8 cellular contexts compared by ENCODE assay signal in the genomic region with DNA sequence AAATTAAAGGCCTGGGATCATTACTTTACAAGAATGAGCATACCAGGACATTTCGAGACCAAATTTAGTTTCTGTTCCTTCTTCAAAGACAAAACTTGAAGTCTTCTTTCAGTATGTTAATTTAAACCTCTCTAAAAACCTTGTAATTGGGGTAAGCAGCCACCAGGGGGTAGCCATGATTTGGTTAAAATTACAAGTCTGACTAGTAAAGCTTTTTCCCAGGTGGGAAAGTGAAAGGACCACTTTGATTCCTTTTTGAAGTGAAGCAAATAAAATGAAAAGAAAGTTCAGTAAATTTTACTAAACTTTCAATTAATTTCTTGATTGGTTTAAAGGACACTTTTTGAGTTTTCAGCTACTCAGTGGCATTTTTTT.
DNase-seq lines count a peak whose midpoint lies in the region; ATAC-seq, FAIRE-seq and TF ChIP-seq lines count a peak whose summit lies in the region.

No MANE protein-coding gene starts in this region.

- H3K4ac ChIP-seq in H1 (replicated peaks; ENCODE audit: insufficient read length, low read depth, low read length) = no peak overlapping the region

- no peaks in the 10 kb centered on the region for H3K27me3 ChIP-seq in H1 (replicated peaks in 1 of 4; ENCODE audit: control insufficient read depth in 3 of 4, extremely low read depth in 1 of 4, insufficient read depth in 3 of 4, low read length in 3 of 4)

- 80% methylated on average over 1 of the region's 1 CpG; no CpG with 5 or more reads in 1 of the 2 experiments for WGBS in H1 (ENCODE audit: extremely low coverage in 1 of 2, insufficient coverage in 1 of 2, insufficient read length in 1 of 2, insufficient replicate concordance in 2 of 2, low coverage in 1 of 2, low lambda C conversion rate in 2 of 2, missing lambda C conversion rate in 1 of 2), 2 experiments

- no peak overlapping the region for H3K4me2 ChIP-seq in H1 (ENCODE audit: insufficient read depth in 1 of 2, low read depth in 2 of 2, low read length in 2 of 2)

- no peak overlapping the region for H2BK15ac ChIP-seq in H1 (ENCODE audit: low read length)

- CTCF ChIA-PET in H1 (lab: Charles Lee; ENCODE audit: partially characterized antibody) = interaction anchor here (0.6 to 3.2 kb wide), 27 partner anchors 14 to 503 kb away, joined by 3 to 16 read pairs (median 4); no protein-coding TSS in a partner anchor

- TF ChIP-seq POLR2A in H1 (IDR thresholded peaks at IDR 0.05; ENCODE audit: control extremely low read depth in 1 of 2, low read depth in 2 of 2, low read length in 2 of 2) = no peak

- H4K8ac ChIP-seq in H1 (ENCODE audit: extremely low read depth, insufficient read depth, low read length) = no peak overlapping the region

- no peak overlapping the region for H2AK5ac ChIP-seq in H1 (ENCODE audit: low read depth, low read length)

- peak in 2 of 3 experiments; percentile 50 to 52; a peak in 2 of 4 replicates for TF ChIP-seq CTCF in H1 (IDR thresholded peaks at IDR 0.05; ENCODE audit: control extremely low read depth in 1 of 3, insufficient read depth in 1 of 3, low read depth in 1 of 3, low read length in 3 of 3)

- H2BK120ac ChIP-seq in H1 (replicated peaks; ENCODE audit: low read depth, low read length) = no peak overlapping the region

- no peaks in the 10 kb centered on the region for H3K4me1 Mint-ChIP-seq in activated CD4-positive, alpha-beta T cell treated with anti-CD3 and anti-CD28 coated beads, Interleukin-2, amount 10 ng/mL, durations not matched to agents 24 days and 14 days

- no peaks in the 10 kb centered on the region for H3K23me2 ChIP-seq in H1 (ENCODE audit: low read depth, low read length)

- H3K9ac ChIP-seq in H1 (replicated peaks in 1 of 4; ENCODE audit: extremely low read depth in 1 of 4, low read depth in 3 of 4, low read length in 3 of 4) = no peak overlapping the region

- TF ChIP-seq EP300 in H1 (IDR thresholded peaks at IDR 0.05; ENCODE audit: borderline replicate concordance in 1 of 2, low read depth in 2 of 2, low read length in 2 of 2) = no peak

- H3K9me3 ChIP-seq in H1 (ENCODE audit: insufficient read depth in 2 of 2, low read depth in 1 of 2, low read length in 1 of 2) = no peaks in the 10 kb centered on the region

- no peak overlapping the region for H3K56ac ChIP-seq in H1 (replicated peaks; ENCODE audit: insufficient read length, low read depth, low read length)

- H2BK12ac ChIP-seq in H1 (ENCODE audit: low read depth, low read length) = no peak overlapping the region

- H4K20me1 ChIP-seq in H1 (replicated peaks in 1 of 2; ENCODE audit: control insufficient read depth in 1 of 2, insufficient read depth in 2 of 2, low read length in 2 of 2) = peaks cover 0 to 1% of the 10 kb centered on the region in 2 experiments

- H3K36me3 Mint-ChIP-seq in activated CD4-positive, alpha-beta T cell treated with anti-CD3 and anti-CD28 coated beads, Interleukin-2, amount 10 ng/mL, durations not matched to agents 24 days and 14 days (ENCODE audit: low read depth) = no peaks in the 10 kb centered on the region

- H2BK20ac ChIP-seq in H1 (ENCODE audit: low read length) = no peak overlapping the region

- POLR2A ChIA-PET in H1 (lab: Charles Lee; ENCODE audit: partially characterized antibody) = no interaction called here

- H3K14ac ChIP-seq in H1 (ENCODE audit: insufficient read length) = no peak overlapping the region

- no peaks in the 10 kb centered on the region for H3K27me3 Mint-ChIP-seq in activated CD4-positive, alpha-beta T cell treated with anti-CD3 and anti-CD28 coated beads, Interleukin-2, amount 10 ng/mL, durations not matched to agents 24 days and 14 days

- no peak overlapping the region for H3K27ac ChIP-seq in H1 (ENCODE audit: low read depth, low read length)

- no peak overlapping the region for H4K91ac ChIP-seq in H1 (replicated peaks; ENCODE audit: insufficient read length, low read length)

- H3K23ac ChIP-seq in H1 (ENCODE audit: insufficient read length) = no peak overlapping the region

- H3K18ac ChIP-seq in H1 (ENCODE audit: extremely low read depth, low read length) = no peak overlapping the region

- no peak overlapping the region for H3K4me3 Mint-ChIP-seq in activated CD4-positive, alpha-beta T cell treated with anti-CD3 and anti-CD28 coated beads, Interleukin-2, amount 10 ng/mL, durations not matched to agents 24 days and 14 days

- intact Hi-C loops in activated CD4-positive, alpha-beta T cell treated with anti-CD3 and anti-CD28 coated beads, Interleukin-2, amount 10 ng/mL, durations not matched to agents 24 days and 14 days (cut with micrococcal nuclease) = no loop called here

- TF ChIP-seq RAD21 in H1 (IDR thresholded peaks at IDR 0.05 in 1 of 2, conservative IDR thresholded peaks at IDR 0.05 in 1 of 2; ENCODE audit: low read depth in 2 of 2, low read length in 2 of 2) = peak; percentile 73 to 76

- H3K79me1 ChIP-seq in H1 (ENCODE audit: low read depth, low read length) = no peaks in the 10 kb centered on the region

- H3K4me3 ChIP-seq in H1 (ENCODE audit: extremely low read depth in 1 of 4, insufficient read depth in 2 of 4, low read depth in 3 of 4, low read length in 4 of 4) = no peak overlapping the region

- no peak overlapping the region for H3K27ac Mint-ChIP-seq in activated CD4-positive, alpha-beta T cell treated with anti-CD3 and anti-CD28 coated beads, Interleukin-2, amount 10 ng/mL, durations not matched to agents 24 days and 14 days

- peak; percentile 39 for FAIRE-seq in H1 (lab: Jason Lieb, UNC)

- no peak overlapping the region for H2BK5ac ChIP-seq in H1 (ENCODE audit: low read depth, low read length)

- H2AFZ ChIP-seq in H1 (ENCODE audit: low read length) = no peak overlapping the region

- peak; percentile 58 for DNase-seq in activated CD4-positive, alpha-beta T cell treated with anti-CD3 and anti-CD28 coated beads, Interleukin-2, amount 10 ng/mL, durations not matched to agents 24 days and 14 days
- DNase-seq in activated CD4-positive, alpha-beta T cell treated with anti-CD3 and anti-CD28 coated beads for 1 hour = no peak
- DNase-seq in KG1 (lab: John Stamatoyannopoulos, UW) (peak; percentile 42), H1 (ENCODE audit: low read depth in 1 of 2, low spot score in 2 of 2) (peak; percentile 3 to 67), NCI-H524 (lab: John Stamatoyannopoulos, UW) (no peak), NCI-H146 treated with DMSO at 0.1 percent for 48 hours (lab: John Stamatoyannopoulos, UW; ENCODE audit: unreplicated experiment) (no peak), NCI-H1930 (lab: John Stamatoyannopoulos, UW) (no peak)

- ATAC-seq in GM21825 (IDR thresholded peaks at IDR 0.05; ENCODE audit: unreplicated experiment) = peak; percentile 91

- no peak overlapping the region for H4K5ac ChIP-seq in H1 (ENCODE audit: insufficient read length, low read depth, low read length)

- H3K79me2 ChIP-seq in H1 (ENCODE audit: control insufficient read depth in 1 of 2, insufficient read depth in 2 of 2, low read length in 2 of 2) = no peaks in the 10 kb centered on the region

- H3K4me1 ChIP-seq in H1 (replicated peaks in 1 of 4; ENCODE audit: control insufficient read depth in 3 of 4, insufficient read depth in 4 of 4, low read length in 3 of 4) = peaks cover 0 to 4% (median 1%) of the 10 kb centered on the region in 4 experiments; a peak in 2 of 7 replicates

- no peaks in the 10 kb centered on the region for H3K9me3 Mint-ChIP-seq in activated CD4-positive, alpha-beta T cell treated with anti-CD3 and anti-CD28 coated beads, Interleukin-2, amount 10 ng/mL, durations not matched to agents 24 days and 14 days

- H3K36me3 ChIP-seq in H1 (ENCODE audit: control insufficient read depth in 2 of 4, insufficient read depth in 4 of 4, low read length in 3 of 4) = no peaks in the 10 kb centered on the region

TF ChIP-seq in H1, 55 proteins besides CTCF, POLR2A, EP300 and RAD21:
- TF ChIP-seq TCF12 (IDR thresholded peaks at IDR 0.05; ENCODE audit: low read depth, low read length) (no peak), RBBP5 (IDR thresholded peaks at IDR 0.05; ENCODE audit: borderline replicate concordance, low read depth, low read length) (no peak), SUZ12 (IDR thresholded peaks at IDR 0.05; ENCODE audit: low read length) (no peak), TBP (IDR thresholded peaks at IDR 0.05; ENCODE audit: low read depth, low read length) (no peak), RNF2 (IDR thresholded peaks at IDR 0.05; ENCODE audit: borderline replicate concordance, low read depth, low read length, missing control alignments, poor library complexity, severe bottlenecking) (no peak), HDAC2 (IDR thresholded peaks at IDR 0.05; ENCODE audit: borderline replicate concordance in 1 of 2, low read depth in 2 of 2, low read length in 2 of 2) (no peak), JUN (IDR thresholded peaks at IDR 0.05; ENCODE audit: low read depth, low read length) (no peak)
- TF ChIP-seq, protein P1, sequence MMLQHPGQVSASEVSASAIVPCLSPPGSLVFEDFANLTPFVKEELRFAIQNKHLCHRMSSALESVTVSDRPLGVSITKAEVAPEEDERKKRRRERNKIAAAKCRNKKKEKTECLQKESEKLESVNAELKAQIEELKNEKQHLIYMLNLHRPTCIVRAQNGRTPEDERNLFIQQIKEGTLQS (IDR thresholded peaks at IDR 0.05; ENCODE audit: insufficient read depth, low read depth, low read length) = no peak
TF ChIP-seq in H1: peak in this region for 0.

Comparison
In these comparisons a context has a peak if more than half of its experiments do, and no peak if none do; other contexts are left out.
1. DNase-seq: peak in activated CD4-positive, alpha-beta T cell treated with anti-CD3 and anti-CD28 coated beads, Interleukin-2, amount 10 ng/mL, durations not matched to agents 24 days and 14 days (single experiment), KG1 (single experiment) and H1 (2 of 2); none in activated CD4-positive, alpha-beta T cell treated with anti-CD3 and anti-CD28 coated beads for 1 hour (single experiment), NCI-H524 (0 of 2), NCI-H146 treated with DMSO at 0.1 percent for 48 hours (single experiment) and NCI-H1930 (0 of 2).